8 cellular contexts compared by ENCODE assay signal in genomic region chr1:9615316-9616063, GRCh38. TPM values are rescaled to one million over a fixed set of nuclear protein-coding genes. Genes with fewer than 3 reads are reported as not detected.
DNase-seq lines count a peak whose midpoint lies in the region; ATAC-seq, FAIRE-seq and TF ChIP-seq lines count a peak whose summit lies in the region.

No MANE protein-coding gene starts in this region.

- H3K27me3 Mint-ChIP-seq in stimulated activated memory B cell treated with anti-CD40 and anti-IgM and Interleukin-4, amounts not matched to agents 10 μg/mL and 1 μg/mL and 100 μg/mL, for 72 hours: no peaks in the 10 kb centered on the region

- H3K4me1 Mint-ChIP-seq in stimulated activated memory B cell treated with anti-CD40 and anti-IgM and Interleukin-4, amounts not matched to agents 10 μg/mL and 1 μg/mL and 100 μg/mL, for 72 hours: no peaks in the 10 kb centered on the region

- H3K79me2 ChIP-seq in keratinocyte (ENCODE audit: control insufficient read depth, insufficient read depth, low read length): no peaks in the 10 kb centered on the region

- DNase-seq in COLO668 (lab: John Stamatoyannopoulos, UW; ENCODE audit: unreplicated experiment) (peak; percentile 48), HFF-Myc (ENCODE audit: extremely low read depth, low read depth) (peak; percentile 24), T follicular helper cell (ENCODE audit: low read depth) (peak; percentile 28), astrocyte of the cerebellum (ENCODE audit: low read depth) (no peak), keratinocyte (ENCODE audit: low read depth, low spot score) (no peak), NCI-H1930 (lab: John Stamatoyannopoulos, UW) (no peak)

- H3K4me2 ChIP-seq in keratinocyte (ENCODE audit: control insufficient read depth, extremely low read depth, insufficient read depth, low read depth, low read length): no peak overlapping the region

- H4K20me1 ChIP-seq in keratinocyte (ENCODE audit: control insufficient read depth, extremely low read depth, insufficient read depth, low read length): no peaks in the 10 kb centered on the region

- H3K4me3 ChIP-seq in HFF-Myc (replicated peaks; ENCODE audit: low read depth, low read length): no peak overlapping the region
- H3K4me3 ChIP-seq in astrocyte of the cerebellum (ENCODE audit: low read depth, low read length): no peak overlapping the region
- H3K4me3 ChIP-seq in keratinocyte (ENCODE audit: control insufficient read depth in 2 of 3, extremely low read depth in 1 of 3, insufficient read depth in 2 of 3, low read depth in 1 of 3, low read length in 3 of 3): no peak overlapping the region

- no peaks in the 10 kb centered on the region for H3K9me3 ChIP-seq in keratinocyte (ENCODE audit: control insufficient read depth, low read depth, low read length)

- H3K36me3 ChIP-seq in keratinocyte (ENCODE audit: control insufficient read depth in 2 of 2, extremely low read depth in 1 of 2, insufficient read depth in 2 of 2, low read length in 2 of 2): peaks cover 0 to 4% of the 10 kb centered on the region in 2 experiments

- peak; percentile 80 for ATAC-seq in stimulated activated memory B cell treated with anti-CD40 and anti-IgM and Interleukin-4, amounts not matched to agents 10 μg/mL and 1 μg/mL and 100 μg/mL, for 72 hours
- no peak for ATAC-seq in GM21737 (IDR thresholded peaks at IDR 0.05; ENCODE audit: unreplicated experiment)

- peak; percentile 43 for FAIRE-seq in keratinocyte (lab: Jason Lieb, UNC)

- H3K36me3 Mint-ChIP-seq in stimulated activated memory B cell treated with anti-CD40 and anti-IgM and Interleukin-4, amounts not matched to agents 10 μg/mL and 1 μg/mL and 100 μg/mL, for 72 hours: peaks cover 24% of the 10 kb centered on the region

- H2AFZ ChIP-seq in keratinocyte (ENCODE audit: control insufficient read depth, low read length): no peak overlapping the region

- dilution Hi-C loops in keratinocyte (cut with MboI; ENCODE audit: extremely low pct_ligation_motif_present, low sequenced_read_pairs): no loop called here

- TF ChIP-seq CTCF in HFF-Myc (IDR thresholded peaks at IDR 0.05; ENCODE audit: low read depth, low read length, missing control alignments): peak; percentile 74
- peak; percentile 84 for TF ChIP-seq CTCF in astrocyte of the cerebellum (IDR thresholded peaks at IDR 0.05; ENCODE audit: low read depth, low read length, missing control alignments)
- TF ChIP-seq CTCF in keratinocyte (optimal IDR thresholded peaks at IDR 0.05 in 1 of 3, IDR thresholded peaks at IDR 0.05 in 1 of 3, conservative IDR thresholded peaks at IDR 0.05 in 1 of 3; ENCODE audit: extremely low read depth in 1 of 3, insufficient read depth in 2 of 3, low read length in 3 of 3): peak; percentile 79 to 88 (median 86)

- no peaks in the 10 kb centered on the region for H3K4me1 ChIP-seq in keratinocyte (ENCODE audit: control insufficient read depth, extremely low read depth, insufficient read depth, low read length)

- no peaks in the 10 kb centered on the region for H3K9me3 Mint-ChIP-seq in stimulated activated memory B cell treated with anti-CD40 and anti-IgM and Interleukin-4, amounts not matched to agents 10 μg/mL and 1 μg/mL and 100 μg/mL, for 72 hours

- in situ Hi-C loops in astrocyte of the cerebellum (cut with HindIII; ENCODE audit: low sequenced_read_pairs): no loop called here

- H3K9ac ChIP-seq in keratinocyte (ENCODE audit: control insufficient read depth, extremely low read depth, insufficient read depth, low read length): no peak overlapping the region

- no peak overlapping the region for H3K4me3 Mint-ChIP-seq in stimulated activated memory B cell treated with anti-CD40 and anti-IgM and Interleukin-4, amounts not matched to agents 10 μg/mL and 1 μg/mL and 100 μg/mL, for 72 hours

- H3K27ac Mint-ChIP-seq in stimulated activated memory B cell treated with anti-CD40 and anti-IgM and Interleukin-4, amounts not matched to agents 10 μg/mL and 1 μg/mL and 100 μg/mL, for 72 hours: no peak overlapping the region

- peaks cover 4% of the 10 kb centered on the region for H3K27me3 ChIP-seq in keratinocyte (ENCODE audit: control insufficient read depth, extremely low read depth, insufficient read depth, low read length)

- H3K27ac ChIP-seq in keratinocyte (ENCODE audit: control insufficient read depth, insufficient read depth, low read length): no peak overlapping the region

- no peaks in the 10 kb centered on the region for H3K9me1 ChIP-seq in keratinocyte (ENCODE audit: control insufficient read depth, extremely low read depth, insufficient read depth, low read length)

RNA-seq across cellular contexts. Expression of gene TMEM201, which starts 26.8 kb away (rescaled TPM):
- 1.1 to 5.0 TPM (median 1.5 TPM) in 3 replicates for polyA plus RNA-seq in keratinocyte
- polyA plus RNA-seq in keratinocyte (2011; ENCODE audit: low read depth): 0.94 TPM
- 1.3 and 2.8 TPM in 2 replicates for polyA plus RNA-seq in keratinocyte (2011; cell fraction: cytosol; rRNA removed)
- 6.2 and 7.6 TPM in 2 replicates for polyA plus RNA-seq in keratinocyte (2011; cell fraction: nucleus; rRNA removed)
- 3.1 and 8.1 TPM in 2 replicates for polyA plus RNA-seq in keratinocyte (2012; ENCODE audit: low replicate concordance)
- polyA minus RNA-seq in keratinocyte: 2.6 to 13.8 TPM (median 2.8 TPM) in 3 replicates
- polyA minus RNA-seq in keratinocyte (2011; cell fraction: cytosol; rRNA and poly(A)+ RNA removed): 6.3 TPM
- 6.0 and 7.3 TPM in 2 replicates for polyA minus RNA-seq in keratinocyte (2011; cell fraction: nucleus; rRNA and poly(A)+ RNA removed)

RNA-seq across cellular contexts. Expression of gene PIK3CD, which starts 36.0 kb away (rescaled TPM):
- 7.7 to 15.5 TPM (median 7.8 TPM) in 3 replicates for polyA plus RNA-seq in keratinocyte
- 1.2 TPM for polyA plus RNA-seq in keratinocyte (2011; ENCODE audit: low read depth)
- 7.7 and 10.8 TPM in 2 replicates for polyA plus RNA-seq in keratinocyte (2011; cell fraction: cytosol; rRNA removed)
- 24.5 and 30.3 TPM in 2 replicates for polyA plus RNA-seq in keratinocyte (2011; cell fraction: nucleus; rRNA removed)
- polyA plus RNA-seq in keratinocyte (2012; ENCODE audit: low replicate concordance): 2.4 and 21.2 TPM in 2 replicates
- 14.6 to 62.9 TPM (median 19.9 TPM) in 3 replicates for polyA minus RNA-seq in keratinocyte
- polyA minus RNA-seq in keratinocyte (2011; cell fraction: cytosol; rRNA and poly(A)+ RNA removed): 14.8 TPM
- 18.0 and 21.2 TPM in 2 replicates for polyA minus RNA-seq in keratinocyte (2011; cell fraction: nucleus; rRNA and poly(A)+ RNA removed)

Comparison
In these comparisons a context has a peak if more than half of its experiments do, and no peak if none do; other contexts are left out.
1. DNase-seq: peak in COLO668 (single experiment), HFF-Myc (single experiment) and T follicular helper cell (single experiment); none in astrocyte of the cerebellum (single experiment), keratinocyte (single experiment) and NCI-H1930 (0 of 2).
2. Peak in every context shown above with its lines, with median percentiles within 50 percentile points of each other: CTCF ChIP-seq.